Comparison of ENCODE assay signal across 8 cellular contexts in the genomic region with DNA sequence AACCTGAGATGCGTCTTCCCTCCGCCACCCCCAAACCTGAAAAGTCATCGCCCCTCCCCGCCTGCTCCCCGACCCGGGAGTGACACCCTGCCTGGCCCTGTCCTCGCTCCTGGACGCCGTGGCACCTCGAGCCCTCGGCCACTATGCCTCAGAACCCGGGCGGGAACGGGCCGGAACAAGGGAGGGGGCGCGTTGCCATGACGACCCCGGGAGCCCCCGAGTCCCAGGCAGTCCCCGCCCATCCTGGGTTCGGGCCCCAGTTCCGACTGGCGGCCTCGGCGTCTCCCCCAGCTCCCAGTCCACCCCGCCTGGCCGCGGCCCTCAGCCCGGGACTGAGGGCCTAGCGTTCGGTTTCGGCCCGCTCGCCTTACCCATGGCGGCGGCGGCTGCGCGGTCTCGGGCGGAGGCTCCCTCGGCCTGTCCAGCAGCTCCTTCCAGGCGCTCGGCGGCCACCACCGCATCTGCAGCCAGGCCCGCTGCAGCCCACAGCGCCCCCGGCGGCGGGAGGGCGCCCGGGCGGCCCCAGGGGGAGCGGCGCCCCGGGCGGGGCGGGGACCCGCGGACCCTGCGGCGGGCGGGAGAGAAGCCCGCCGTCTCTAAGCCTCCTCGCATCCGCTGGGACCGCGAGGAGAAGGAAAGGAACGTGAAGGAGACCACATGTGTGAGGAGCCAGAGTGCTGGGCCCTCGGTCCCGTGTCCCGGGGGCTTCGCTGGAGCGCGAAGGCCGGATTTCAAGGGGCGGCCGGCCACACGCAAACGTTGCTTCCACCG. TPM values are rescaled to one million over a fixed set of nuclear protein-coding genes. Genes with fewer than 3 reads are reported as not detected.
A peak's percentile ranks its signal among the peaks of the same experiment; 100 is the strongest.
DNase-seq lines count a peak whose midpoint lies in the region; ATAC-seq and TF ChIP-seq lines count a peak whose summit lies in the region.

A gene with protein sequence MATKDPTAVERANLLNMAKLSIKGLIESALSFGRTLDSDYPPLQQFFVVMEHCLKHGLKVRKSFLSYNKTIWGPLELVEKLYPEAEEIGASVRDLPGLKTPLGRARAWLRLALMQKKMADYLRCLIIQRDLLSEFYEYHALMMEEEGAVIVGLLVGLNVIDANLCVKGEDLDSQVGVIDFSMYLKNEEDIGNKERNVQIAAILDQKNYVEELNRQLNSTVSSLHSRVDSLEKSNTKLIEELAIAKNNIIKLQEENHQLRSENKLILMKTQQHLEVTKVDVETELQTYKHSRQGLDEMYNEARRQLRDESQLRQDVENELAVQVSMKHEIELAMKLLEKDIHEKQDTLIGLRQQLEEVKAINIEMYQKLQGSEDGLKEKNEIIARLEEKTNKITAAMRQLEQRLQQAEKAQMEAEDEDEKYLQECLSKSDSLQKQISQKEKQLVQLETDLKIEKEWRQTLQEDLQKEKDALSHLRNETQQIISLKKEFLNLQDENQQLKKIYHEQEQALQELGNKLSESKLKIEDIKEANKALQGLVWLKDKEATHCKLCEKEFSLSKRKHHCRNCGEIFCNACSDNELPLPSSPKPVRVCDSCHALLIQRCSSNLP (minus strand): TSS at position 463 of the 771 bp plus-strand sequence. CDS start 88 bp downstream, at position 375.

- peak; percentile 95 for ATAC-seq in GM19463 (IDR thresholded peaks at IDR 0.05; ENCODE audit: unreplicated experiment)

- H3K27ac ChIP-seq in HL-60 (replicated peaks) (peak within 1 kb of the TSS; percentile 91), OCI-LY1 (ENCODE audit: low read depth, low read length, poor library complexity, severe bottlenecking) (peak within 1 kb of the TSS; percentile 45), esophagus (ENCODE audit: low read depth in 2 of 2, low read length in 1 of 2) (peak within 1 kb of the TSS; percentile 92 to 93), muscle layer of duodenum (ENCODE audit: low read length) (peak within 1 kb of the TSS; percentile 87)

- H3K9me3 ChIP-seq in OCI-LY1 (ENCODE audit: low read length) (no peaks in the 10 kb centered on the region), esophagus (ENCODE audit: control insufficient read depth in 2 of 2, insufficient read depth in 1 of 2, low read depth in 1 of 2, low read length in 1 of 2) (no peaks in the 10 kb centered on the region), muscle layer of duodenum (ENCODE audit: control insufficient read depth in 1 of 2, low read length in 2 of 2) (no peaks in the 10 kb centered on the region)

- peaks cover 18% of the 10 kb centered on the region for H3K4me1 Mint-ChIP-seq in Calu3 (ENCODE audit: low read depth, unreplicated experiment)

- H3K36me3 ChIP-seq in OCI-LY1 (ENCODE audit: insufficient read depth, low read length) (no peaks in the 10 kb centered on the region), esophagus (ENCODE audit: control insufficient read depth in 2 of 2, insufficient read depth in 2 of 2, low read length in 1 of 2) (no peaks in the 10 kb centered on the region), muscle layer of duodenum (ENCODE audit: control insufficient read depth in 1 of 2, insufficient read depth in 2 of 2, low read length in 2 of 2) (no peaks in the 10 kb centered on the region)

- peak; percentile 74 for TF ChIP-seq CTCF in Calu3 (IDR thresholded peaks at IDR 0.05; ENCODE audit: unreplicated experiment)
- peak; percentile 6 for TF ChIP-seq CTCF in HL-60 (IDR thresholded peaks at IDR 0.05; ENCODE audit: insufficient read depth, low read length)
- TF ChIP-seq CTCF in OCI-LY1 (IDR thresholded peaks at IDR 0.05; ENCODE audit: low read length), result peak; percentile 2; the same call in 1 of the 2 replicates

- no peaks in the 10 kb centered on the region for H4K20me1 ChIP-seq in OCI-LY1 (ENCODE audit: insufficient read depth, low read length)

- peak within 1 kb of the TSS; percentile 80 for H3K27ac Mint-ChIP-seq in Calu3 (ENCODE audit: unreplicated experiment)

- peaks cover 23% of the 10 kb centered on the region for H3K4me1 ChIP-seq in OCI-LY1 (ENCODE audit: insufficient read depth, low read length, severe bottlenecking)
- H3K4me1 ChIP-seq in esophagus (ENCODE audit: control insufficient read depth in 2 of 2, insufficient read depth in 2 of 2, low read length in 1 of 2), result no peaks in the 10 kb centered on the region
- H3K4me1 ChIP-seq in muscle layer of duodenum (ENCODE audit: control insufficient read depth in 1 of 2, insufficient read depth in 2 of 2, low read length in 2 of 2), result no peaks in the 10 kb centered on the region

- intact Hi-C loops in Calu3 (cut with micrococcal nuclease; ENCODE audit: unreplicated experiment), result no loop called here

- BruUV-seq in Calu3 (replicated peaks; lab: Mats Ljungman, UMichigan), result no TSS peak

- no peaks in the 10 kb centered on the region for H3K27me3 ChIP-seq in HL-60 (ENCODE audit: insufficient read depth, poor library complexity, severe bottlenecking)
- H3K27me3 ChIP-seq in OCI-LY1 (ENCODE audit: insufficient read depth, low read length), result no peaks in the 10 kb centered on the region
- no peaks in the 10 kb centered on the region for H3K27me3 ChIP-seq in esophagus (ENCODE audit: control insufficient read depth in 1 of 2, insufficient read depth in 2 of 2, low read length in 2 of 2)
- H3K27me3 ChIP-seq in muscle layer of duodenum (ENCODE audit: low read depth, low read length), result no peaks in the 10 kb centered on the region

- H3K36me3 Mint-ChIP-seq in Calu3 (ENCODE audit: insufficient read depth, unreplicated experiment), result peaks cover 29% of the 10 kb centered on the region

- H3K9me2 ChIP-seq in OCI-LY1 (ENCODE audit: low read depth, low read length), result no peaks in the 10 kb centered on the region

- WGBS in esophagus, 2 donors, result 0 to 1% methylated on average over 75 to 84 of the region's 84 CpGs

- H3K9me3 Mint-ChIP-seq in Calu3 (ENCODE audit: low read depth, unreplicated experiment), result no peaks in the 10 kb centered on the region

- peak within 1 kb of the TSS; percentile 85 for H3K9ac ChIP-seq in OCI-LY1 (ENCODE audit: low read length)

- peak within 1 kb of the TSS; percentile 99 for H3K4me3 Mint-ChIP-seq in Calu3 (ENCODE audit: low read depth, unreplicated experiment)

- H3K4me2 ChIP-seq in OCI-LY1 (ENCODE audit: low read length), result peak within 1 kb of the TSS; percentile 95

- H3K4me3 ChIP-seq in HL-60 (replicated peaks; ENCODE audit: insufficient read depth, low read length) (peak within 1 kb of the TSS; percentile 99), OCI-LY1 (ENCODE audit: low read depth, low read length, poor library complexity, severe bottlenecking) (peak within 1 kb of the TSS; percentile 79), esophagus (ENCODE audit: low read depth in 1 of 2, low read length in 2 of 2) (peak within 1 kb of the TSS; percentile 79 to 91), muscle layer of duodenum (ENCODE audit: low read depth in 1 of 2, low read length in 2 of 2) (peak within 1 kb of the TSS; percentile 77 to 91)

- H3K27me3 Mint-ChIP-seq in Calu3 (ENCODE audit: unreplicated experiment), result no peaks in the 10 kb centered on the region

- H3K79me2 ChIP-seq in OCI-LY1 (ENCODE audit: insufficient read depth, low read length), result peaks cover 16% of the 10 kb centered on the region; the same call in 1 of the 2 replicates

- peaks cover 5% of the 10 kb centered on the region; the same call in 1 of the 2 replicates for H3F3A ChIP-seq in OCI-LY1 (ENCODE audit: insufficient read depth, low read length)

- CTCF ChIA-PET in Calu3 (lab: Charles Lee), result interaction anchor here (0.5 to 1.1 kb wide), 8 partner anchors 10 to 754 kb away, joined by 3 to 5 read pairs (median 4); partner anchors contain the start of gene DNA2

- peak; percentile 93 for DNase-seq in Calu3
- peak; percentile 47 to 75 for DNase-seq in HL-60 (ENCODE audit: low read depth in 1 of 2, low spot score in 1 of 2)
- DNase-seq in activated T-cell treated with anti-CD3 and anti-CD28 coated beads, Interleukin-2, amount 50 U/mL, for 1 hour, result peak; percentile 86
- peak; percentile 46 to 72 for DNase-seq in stimulated activated CD8-positive, alpha-beta memory T cell treated with anti-CD3 and anti-CD28 coated beads, Interleukin-7, amount 100 ng/mL, for 4 hours (ENCODE audit: low read depth in 2 of 2)

- H2AFZ ChIP-seq in OCI-LY1 (ENCODE audit: low read length), result peak within 1 kb of the TSS; percentile 15; the same call in 1 of the 2 replicates

RNA-seq across cellular contexts. Expression of the gene that starts here (rescaled TPM):
- 25.8 and 29.4 TPM in 2 replicates for total RNA-seq in Calu3 (2022)
- 1 to 10 TPM; 4.9 to 5.1 TPM for polyA plus RNA-seq in esophagus

Comparison
In these comparisons a context has a peak if more than half of its experiments do, and no peak if none do; other contexts are left out.
1. Peak in every context shown above with its lines: DNase-seq, ATAC-seq, H3K4me3 ChIP-seq and H3K27ac ChIP-seq.
2. CTCF ChIP-seq: peak in every context shown above with its lines; median percentile 74 in Calu3; 6 in HL-60; 2 in OCI-LY1.